ENCODE assay signal across 2 cellular contexts in genomic region chr5:125673359-125673950, GRCh38.
TF ChIP-seq lines count a peak whose summit lies in the region.

No MANE protein-coding gene starts in this region.

TF ChIP-seq in SK-N-SH, 30 proteins besides CTCF, POLR2A, EP300 and RAD21 (continued from another document):
- no peak for TF ChIP-seq REST (IDR thresholded peaks at IDR 0.05; ENCODE audit: low read depth, low read length)
- no peak for TF ChIP-seq TCF12 (IDR thresholded peaks at IDR 0.05)
- TF ChIP-seq GABPA (IDR thresholded peaks at IDR 0.05; ENCODE audit: low read depth): no peak
- TF ChIP-seq MAX (IDR thresholded peaks at IDR 0.05; ENCODE audit: low read depth): no peak
- TF ChIP-seq JUND (IDR thresholded peaks at IDR 0.05): no peak

TF ChIP-seq in SK-N-SH treated with all-trans-retinoic acid at 6 μM for 48 hours, 23 proteins besides CTCF, POLR2A, EP300 and RAD21 (continued from another document):
- TF ChIP-seq ZNF70 (CRISPR knock-in tag; IDR thresholded peaks at IDR 0.05) (no peak), TOX (CRISPR knock-in tag; IDR thresholded peaks at IDR 0.05; ENCODE audit: borderline replicate concordance) (no peak), POU6F1 (CRISPR knock-in tag; IDR thresholded peaks at IDR 0.05; ENCODE audit: borderline replicate concordance, low read depth) (no peak), BACH2 (CRISPR knock-in tag; IDR thresholded peaks at IDR 0.05; ENCODE audit: borderline replicate concordance) (no peak), ESRRG (CRISPR knock-in tag; IDR thresholded peaks at IDR 0.05) (no peak), ISL1 (CRISPR knock-in tag; IDR thresholded peaks at IDR 0.05) (no peak), OSR1 (CRISPR knock-in tag; IDR thresholded peaks at IDR 0.05) (no peak), TSHZ2 (CRISPR knock-in tag; IDR thresholded peaks at IDR 0.05) (no peak), PPARA (CRISPR knock-in tag; IDR thresholded peaks at IDR 0.05; ENCODE audit: borderline replicate concordance) (no peak), GLIS3 (CRISPR knock-in tag; IDR thresholded peaks at IDR 0.05) (no peak), RARB (CRISPR knock-in tag; IDR thresholded peaks at IDR 0.05) (no peak), CREB5 (CRISPR knock-in tag; IDR thresholded peaks at IDR 0.05; ENCODE audit: low read depth) (no peak), ZFP30 (CRISPR knock-in tag; IDR thresholded peaks at IDR 0.05) (no peak)
